Comparison of ENCODE assay signal across 8 cellular contexts in the genomic region with DNA sequence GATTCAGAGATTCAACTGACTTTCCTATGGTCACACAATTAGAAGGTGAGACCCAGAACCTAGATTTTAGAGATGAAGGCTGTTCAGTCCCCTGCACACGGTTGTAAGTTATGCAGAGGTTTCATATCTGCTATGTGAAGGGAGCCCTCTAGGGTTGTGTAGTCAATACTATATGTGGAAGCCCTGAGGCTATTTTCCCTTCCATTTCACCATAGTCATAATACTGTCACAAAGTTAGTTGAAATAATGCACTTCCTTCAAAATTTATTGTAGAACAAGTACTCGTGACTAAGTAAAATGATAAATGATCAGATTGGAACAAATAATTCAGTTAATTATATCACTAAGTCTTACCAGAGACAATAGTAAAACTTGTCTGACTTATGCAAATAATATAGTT. TPM values are rescaled to one million over a fixed set of nuclear protein-coding genes. Genes with fewer than 3 reads are reported as not detected.
DNase-seq lines count a peak whose midpoint lies in the region; ATAC-seq and TF ChIP-seq lines count a peak whose summit lies in the region.

No MANE protein-coding gene starts in this region.

- TF ChIP-seq POLR2A in Peyer's patch (IDR thresholded peaks at IDR 0.05) (no peak), vagina (IDR thresholded peaks at IDR 0.05) (no peak)

- no peak for DNase-seq in activated CD4-positive, CD25-positive, alpha-beta regulatory T cell (lab: John Stamatoyannopoulos, UW)
- DNase-seq in Peyer's patch, result no peak
- DNase-seq in kidney glomerular epithelial cell (lab: John Stamatoyannopoulos, UW), result peak; percentile 4
- no peak for DNase-seq in HuH-7.5 (ENCODE audit: low spot score)
- no peak for DNase-seq in vagina (ENCODE audit: extremely low spot score in 2 of 2)
- DNase-seq in head of caudate nucleus, result no peak

- H3K4me1 ChIP-seq in Peyer's patch (no peaks in the 10 kb centered on the region), vagina (peaks cover 13% of the 10 kb centered on the region)

- intact Hi-C loops in vagina (cut with DNase I) (loop anchor here (2.0 kb wide), 1 partner anchor 26 kb away; no protein-coding TSS in a partner anchor), head of caudate nucleus (cut with DNase I) (loop anchor here (5.0 kb wide), 1 partner anchor 166 kb away; the partner anchor contains the start of genes CWC15 and KDM4D)

- TF ChIP-seq CTCF in Peyer's patch (IDR thresholded peaks at IDR 0.05) (peak in 5 of 6 experiments; percentile 14 to 55 (median 46)), vagina (IDR thresholded peaks at IDR 0.05) (no peak)

- H3K36me3 ChIP-seq in Peyer's patch, result no peaks in the 10 kb centered on the region
- H3K36me3 ChIP-seq in vagina, result no peaks in the 10 kb centered on the region

- peak; percentile 48 to 66 for ATAC-seq in activated CD4-positive, CD25-positive, alpha-beta regulatory T cell treated with anti-CD3 and anti-CD28 coated beads, Interleukin-2, amount 50 U/mL, for 24 hours
- peak; percentile 82 for ATAC-seq in HG02798 (IDR thresholded peaks at IDR 0.05; ENCODE audit: poor library complexity, unreplicated experiment)

- no peak overlapping the region for H3K4me3 ChIP-seq in Peyer's patch
- H3K4me3 ChIP-seq in vagina, result no peak overlapping the region

- no peak overlapping the region for H3K27ac ChIP-seq in Peyer's patch
- H3K27ac ChIP-seq in vagina, result no peak overlapping the region

- H3K27me3 ChIP-seq in Peyer's patch (no peaks in the 10 kb centered on the region), vagina (no peaks in the 10 kb centered on the region)

- H3K9me3 ChIP-seq in Peyer's patch (no peaks in the 10 kb centered on the region), vagina (no peaks in the 10 kb centered on the region)

RNA-seq across cellular contexts. Expression of gene ENDOD1, which starts 48.8 kb away (rescaled TPM):
- 10 to 100 TPM; 11.6 to 41.0 (median 39.2) TPM for total RNA-seq in Peyer's patch
- 47.9 TPM for total RNA-seq in vagina

Comparison
In these comparisons a context has a peak if more than half of its experiments do, and no peak if none do; other contexts are left out.
1. CTCF ChIP-seq: peak in Peyer's patch (5 of 6); none in vagina (0 of 3).